Comparison of ENCODE assay signal across 25 cellular contexts in genomic region chr5:174175869-174176268, GRCh38.
DNase-seq lines count a peak whose midpoint lies in the region; ATAC-seq and TF ChIP-seq lines count a peak whose summit lies in the region.
"Had no signal": no experiment of that assay in that cellular context is flagged by ENCODE, and none has a peak within 500 bp of the region (broad histone marks: within the 10 kb centered on the region; RNA-seq: fewer than 3 reads in every experiment).

No MANE protein-coding gene starts in this region.

- H3K4me3 ChIP-seq in left ventricle myocardium inferior (peak overlapping the region; percentile 3), heart right ventricle (peak overlapping the region in 1 of 10 donors; percentile 0)
- H3K4me3 ChIP-seq: left lung, prostate gland, SJSA1 had no signal

- TF ChIP-seq CTCF in left ventricle myocardium inferior (IDR thresholded peaks at IDR 0.05; ENCODE audit: borderline replicate concordance) (no peak), heart right ventricle (IDR thresholded peaks at IDR 0.05) (no peak), CD14-positive monocyte (IDR thresholded peaks at IDR 0.05) (no peak)

- H3K9me3 ChIP-seq in left ventricle myocardium inferior (replicated peaks): no peaks in the 10 kb centered on the region
- peaks cover 0 to 4% (median 0%) of the 10 kb centered on the region in 11 donors for H3K9me3 ChIP-seq in heart right ventricle
- H3K9me3 ChIP-seq: left lung, prostate gland, SJSA1 had no signal

- H3K4me3 Mint-ChIP-seq in CD14-positive monocyte: no peak overlapping the region
- H3K4me3 Mint-ChIP-seq: activated CD4-positive, alpha-beta T cell treated with anti-CD3 and anti-CD28 coated beads, Interleukin-2, amount 10 ng/mL, durations not matched to agents 24 days and 14 days; CD4-positive, alpha-beta T cell; type B pancreatic cell had no signal

- H3K27me3 Mint-ChIP-seq in CD14-positive monocyte (ENCODE audit: low read depth in 3 of 3): peaks cover 5 to 7% (median 6%) of the 10 kb centered on the region in 3 donors
- H3K27me3 Mint-ChIP-seq: activated CD4-positive, alpha-beta T cell treated with anti-CD3 and anti-CD28 coated beads, Interleukin-2, amount 10 ng/mL, durations not matched to agents 24 days and 14 days had no signal

- no peaks in the 10 kb centered on the region for H3K36me3 Mint-ChIP-seq in CD14-positive monocyte
- H3K36me3 Mint-ChIP-seq: type B pancreatic cell had no signal

- 36 to 48% methylated on average over 8 of the region's 8 CpGs for WGBS in heart right ventricle, 2 donors

- H3K9me3 Mint-ChIP-seq in CD14-positive monocyte: peaks cover 0 to 3% (median 0%) of the 10 kb centered on the region in 7 donors
- H3K9me3 Mint-ChIP-seq: activated CD4-positive, alpha-beta T cell treated with anti-CD3 and anti-CD28 coated beads, Interleukin-2, amount 10 ng/mL, durations not matched to agents 24 days and 14 days; type B pancreatic cell had no signal

- no peaks in the 10 kb centered on the region for H3K4me1 Mint-ChIP-seq in CD14-positive monocyte
- H3K4me1 Mint-ChIP-seq: activated CD4-positive, alpha-beta T cell treated with anti-CD3 and anti-CD28 coated beads, Interleukin-2, amount 10 ng/mL, durations not matched to agents 24 days and 14 days had no signal

- H3K36me3 ChIP-seq in left ventricle myocardium inferior: no peaks in the 10 kb centered on the region
- no peaks in the 10 kb centered on the region for H3K36me3 ChIP-seq in heart right ventricle
- H3K36me3 ChIP-seq: left lung, prostate gland, SJSA1 had no signal

- DNase-seq in left ventricle myocardium inferior: no peak
- no peak for DNase-seq in heart right ventricle
- peak; percentile 60 for DNase-seq in astrocyte of the hippocampus (ENCODE audit: low read depth, low spot score)
- DNase-seq in left lobe of liver (ENCODE audit: low spot score): peak; percentile 59
- no peak for DNase-seq in UCSD-AML1 (lab: John Stamatoyannopoulos, UW; ENCODE audit: unreplicated experiment)
- DNase-seq in CD14-positive monocyte (ENCODE audit: low spot score): no peak
- no peak for DNase-seq in central memory CD4-positive, alpha-beta T cell
- DNase-seq: activated CD4-positive, alpha-beta T cell treated with anti-CD3 and anti-CD28 coated beads, Interleukin-2, amount 10 ng/mL, durations not matched to agents 24 days and 14 days; activated effector memory CD4-positive, alpha-beta T cell treated with anti-CD3 and anti-CD28 coated beads, Interleukin-2, amount 50 U/mL, for 16 hours; activated T-cell treated with anti-CD3 and anti-CD28 coated beads, Interleukin-2, amount 50 U/mL, for 1 hour; CD4-positive, alpha-beta T cell; DND-41; effector CD4-positive, alpha-beta T cell; NCI-H1092; NCI-H187; NCI-H2171; NCI-H82; stimulated activated CD4-positive, alpha-beta T cell treated with anti-CD3 and anti-CD28 coated beads, Interleukin-4, amount 100 ng/mL, for 1 hour; T1000 had no signal

- H3K27ac ChIP-seq in left ventricle myocardium inferior (replicated peaks) (no peak overlapping the region), heart right ventricle (no peak overlapping the region)
- H3K27ac ChIP-seq: epithelial cell of prostate, left lung, prostate gland, SJSA1 had no signal

- H3K4me1 ChIP-seq in left ventricle myocardium inferior (no peaks in the 10 kb centered on the region), heart right ventricle (peaks cover 0 to 5% (median 0%) of the 10 kb centered on the region in 9 donors)
- H3K4me1 ChIP-seq: left lung, prostate gland, SJSA1 had no signal

- ATAC-seq in heart right ventricle (no peak), left lobe of liver (peak; percentile 45), GM19351 (IDR thresholded peaks at IDR 0.05; ENCODE audit: unreplicated experiment) (no peak)

- H3K27me3 ChIP-seq in left ventricle myocardium inferior (ENCODE audit: low read depth) (peaks cover 89% of the 10 kb centered on the region), heart right ventricle (peaks cover 0 to 45% (median 16%) of the 10 kb centered on the region in 7 donors)
- H3K27me3 ChIP-seq: left lung, SJSA1 had no signal

- H3K27ac Mint-ChIP-seq in CD14-positive monocyte: no peak overlapping the region
- H3K27ac Mint-ChIP-seq: activated CD4-positive, alpha-beta T cell treated with anti-CD3 and anti-CD28 coated beads, Interleukin-2, amount 10 ng/mL, durations not matched to agents 24 days and 14 days; CD4-positive, alpha-beta T cell; type B pancreatic cell had no signal

- intact Hi-C loops in left ventricle myocardium inferior (cut with micrococcal nuclease): no loop called here
- intact Hi-C loops in heart right ventricle (cut with DNase I): no loop called here
- intact Hi-C loops in CD14-positive monocyte (cut with micrococcal nuclease): no loop called here

Comparison
In these comparisons a context has a peak if more than half of its experiments do, and no peak if none do; other contexts are left out.
1. DNase-seq: peak in astrocyte of the hippocampus (single experiment) and left lobe of liver (single experiment); none in left ventricle myocardium inferior (single experiment), heart right ventricle (0 of 2), UCSD-AML1 (single experiment), CD14-positive monocyte (single experiment) and central memory CD4-positive, alpha-beta T cell (single experiment).